ENCODE assay signal across 1 cellular context in the genomic region with DNA sequence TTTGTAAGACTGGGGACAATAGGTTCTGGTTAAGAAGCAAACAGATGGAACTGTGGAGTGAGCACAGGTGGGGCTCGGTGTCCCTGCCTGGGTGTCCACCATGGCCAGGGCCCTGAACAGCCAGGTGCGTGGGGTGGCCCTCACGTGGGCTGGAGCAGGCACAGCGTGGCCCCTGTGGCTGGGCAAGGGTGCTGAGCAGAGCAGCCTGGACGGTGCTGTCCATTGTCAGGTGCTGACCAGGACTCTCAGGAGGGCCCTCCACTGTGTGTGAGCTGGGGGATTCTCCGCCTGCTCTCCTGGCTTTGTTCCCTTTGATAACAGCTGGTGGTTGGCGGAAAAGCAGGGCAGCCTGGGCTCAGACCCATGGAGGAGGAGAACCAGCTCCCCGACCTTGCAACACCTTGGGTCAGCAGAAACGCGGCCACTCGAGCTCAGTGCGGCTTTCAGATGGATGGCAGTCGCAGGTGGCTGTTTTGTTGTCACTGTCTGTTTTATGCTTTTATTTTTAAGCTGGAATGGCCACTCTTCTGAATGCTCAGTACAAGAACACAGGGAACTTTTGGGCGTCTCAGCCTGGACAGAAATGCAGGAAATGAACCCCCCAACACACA.
A peak's percentile ranks its signal among the peaks of the same experiment; 100 is the strongest.
TF ChIP-seq lines count a peak whose summit lies in the region.

No MANE protein-coding gene starts in this region.

TF ChIP-seq in A549, 52 proteins besides CTCF, POLR2A, EP300 and RAD21 (continued from another document):
- TF ChIP-seq, protein P1, sequence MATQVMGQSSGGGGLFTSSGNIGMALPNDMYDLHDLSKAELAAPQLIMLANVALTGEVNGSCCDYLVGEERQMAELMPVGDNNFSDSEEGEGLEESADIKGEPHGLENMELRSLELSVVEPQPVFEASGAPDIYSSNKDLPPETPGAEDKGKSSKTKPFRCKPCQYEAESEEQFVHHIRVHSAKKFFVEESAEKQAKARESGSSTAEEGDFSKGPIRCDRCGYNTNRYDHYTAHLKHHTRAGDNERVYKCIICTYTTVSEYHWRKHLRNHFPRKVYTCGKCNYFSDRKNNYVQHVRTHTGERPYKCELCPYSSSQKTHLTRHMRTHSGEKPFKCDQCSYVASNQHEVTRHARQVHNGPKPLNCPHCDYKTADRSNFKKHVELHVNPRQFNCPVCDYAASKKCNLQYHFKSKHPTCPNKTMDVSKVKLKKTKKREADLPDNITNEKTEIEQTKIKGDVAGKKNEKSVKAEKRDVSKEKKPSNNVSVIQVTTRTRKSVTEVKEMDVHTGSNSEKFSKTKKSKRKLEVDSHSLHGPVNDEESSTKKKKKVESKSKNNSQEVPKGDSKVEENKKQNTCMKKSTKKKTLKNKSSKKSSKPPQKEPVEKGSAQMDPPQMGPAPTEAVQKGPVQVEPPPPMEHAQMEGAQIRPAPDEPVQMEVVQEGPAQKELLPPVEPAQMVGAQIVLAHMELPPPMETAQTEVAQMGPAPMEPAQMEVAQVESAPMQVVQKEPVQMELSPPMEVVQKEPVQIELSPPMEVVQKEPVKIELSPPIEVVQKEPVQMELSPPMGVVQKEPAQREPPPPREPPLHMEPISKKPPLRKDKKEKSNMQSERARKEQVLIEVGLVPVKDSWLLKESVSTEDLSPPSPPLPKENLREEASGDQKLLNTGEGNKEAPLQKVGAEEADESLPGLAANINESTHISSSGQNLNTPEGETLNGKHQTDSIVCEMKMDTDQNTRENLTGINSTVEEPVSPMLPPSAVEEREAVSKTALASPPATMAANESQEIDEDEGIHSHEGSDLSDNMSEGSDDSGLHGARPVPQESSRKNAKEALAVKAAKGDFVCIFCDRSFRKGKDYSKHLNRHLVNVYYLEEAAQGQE (IDR thresholded peaks at IDR 0.05) = peak; percentile 62; the same call in 1 of the 2 replicates
